Comparison of ENCODE assay signal across 8 cellular contexts in genomic region chr4:8439914-8440490, GRCh38. TPM values are rescaled to one million over a fixed set of nuclear protein-coding genes. Genes with fewer than 3 reads are reported as not detected.
DNase-seq lines count a peak whose midpoint lies in the region; ATAC-seq and TF ChIP-seq lines count a peak whose summit lies in the region.

No MANE protein-coding gene starts in this region.

- H3K36me3 ChIP-seq in neural progenitor cell: no peaks in the 10 kb centered on the region

- H3K4me2 ChIP-seq in neural progenitor cell: peak overlapping the region; percentile 98

- H4K20me1 ChIP-seq in neural progenitor cell (ENCODE audit: low read depth): peaks cover 11% of the 10 kb centered on the region

- H3K4me3 Mint-ChIP-seq in T-helper 17 cell (peak overlapping the region; percentile 92), neural progenitor cell (peak overlapping the region; percentile 88)

- peaks cover 10% of the 10 kb centered on the region for H3K9me3 Mint-ChIP-seq in neural progenitor cell

- H3K9me3 ChIP-seq in T-helper 17 cell (ENCODE audit: control insufficient read depth, low read length, poor library complexity, severe bottlenecking) (no peaks in the 10 kb centered on the region), neural progenitor cell (ENCODE audit: low read depth) (peaks cover 8% of the 10 kb centered on the region)

- ATAC-seq in GM19372 (IDR thresholded peaks at IDR 0.05; ENCODE audit: low read depth, unreplicated experiment) (peak; percentile 20), HG03354 (IDR thresholded peaks at IDR 0.05; ENCODE audit: poor library complexity, severe bottlenecking, unreplicated experiment) (peak; percentile 40), T-helper 17 cell (peak; percentile 46), esophagus mucosa (peak; percentile 48)

- DNase-seq in T-helper 17 cell (peak in 1 of 3 donors; percentile 11), neural progenitor cell (ENCODE audit: low spot score) (peak; percentile 38), DMS153 (lab: John Stamatoyannopoulos, UW) (no peak), mesenteric fat pad (ENCODE audit: low spot score) (no peak)

- peak overlapping the region; percentile 40 for H3K9ac ChIP-seq in neural progenitor cell

- H3K27ac Mint-ChIP-seq in T-helper 17 cell (peak overlapping the region; percentile 96), neural progenitor cell (peak overlapping the region; percentile 95)

- peaks cover 40% of the 10 kb centered on the region for H3K4me1 ChIP-seq in neural progenitor cell

- H3K79me2 ChIP-seq in neural progenitor cell (ENCODE audit: low read depth): peaks cover 56% of the 10 kb centered on the region

- TF ChIP-seq CTCF in C4-2B (conservative IDR thresholded peaks at IDR 0.05) (no peak), neural progenitor cell (IDR thresholded peaks at IDR 0.05) (no peak)

- peaks cover 39% of the 10 kb centered on the region for H3F3A ChIP-seq in neural progenitor cell (ENCODE audit: low read depth)

- H3K27me3 Mint-ChIP-seq in T-helper 17 cell (no peaks in the 10 kb centered on the region), neural progenitor cell (ENCODE audit: insufficient read depth, low read depth) (peaks cover 4% of the 10 kb centered on the region)

- H3K4me1 Mint-ChIP-seq in T-helper 17 cell: peaks cover 61% of the 10 kb centered on the region
- peaks cover 49% of the 10 kb centered on the region for H3K4me1 Mint-ChIP-seq in neural progenitor cell

- no peaks in the 10 kb centered on the region for H3K27me3 ChIP-seq in neural progenitor cell

- H3K36me3 Mint-ChIP-seq in T-helper 17 cell (ENCODE audit: low read depth) (peaks cover 2% of the 10 kb centered on the region), neural progenitor cell (peaks cover 2% of the 10 kb centered on the region)

- peak overlapping the region; percentile 84 for H2AFZ ChIP-seq in neural progenitor cell (replicated peaks)

- H3K27ac ChIP-seq in C4-2B: peak overlapping the region; percentile 77
- H3K27ac ChIP-seq in neural progenitor cell: peak overlapping the region; percentile 56

- peak overlapping the region; percentile 94 for H3K4me3 ChIP-seq in neural progenitor cell

RNA-seq across cellular contexts. Expression of gene ACOX3, which starts 0.5 kb away (rescaled TPM):
- total RNA-seq in T-helper 17 cell (10 to 100 TPM in 1 of 2 donors, 1 to 10 TPM in 1; 9.6 to 11.3 TPM), esophagus mucosa (48.0 TPM), neural progenitor cell (ENCODE audit: low replicate concordance) (14.0 and 20.1 TPM in 2 replicates), mesenteric fat pad (29.1 TPM)

RNA-seq across cellular contexts. Expression of gene TRMT44, which starts 0.6 kb away (rescaled TPM):
- total RNA-seq in T-helper 17 cell (10 to 100 TPM; 20.4 to 32.7 TPM), esophagus mucosa (15.7 TPM), neural progenitor cell (ENCODE audit: low replicate concordance) (19.9 and 24.2 TPM in 2 replicates), mesenteric fat pad (23.3 TPM)
